ENCODE assay signal across 18 cellular contexts in genomic region chr1:151406176-151406575, GRCh38. TPM values are rescaled to one million over a fixed set of nuclear protein-coding genes. Genes with fewer than 3 reads are reported as not detected.
DNase-seq lines count a peak whose midpoint lies in the region; ATAC-seq and TF ChIP-seq lines count a peak whose summit lies in the region.
"Had no signal": no experiment of that assay in that cellular context is flagged by ENCODE, and none has a peak within 500 bp of the region (broad histone marks: within the 10 kb centered on the region; RNA-seq: fewer than 3 reads in every experiment).

No MANE protein-coding gene starts in this region.

- WGBS in SK-N-SH (ENCODE audit: low lambda C conversion rate), result 91% methylated on average over 8 of the region's 8 CpGs
- 75% methylated on average over 8 of the region's 8 CpGs for WGBS in prostate gland

- peaks cover 7% of the 10 kb centered on the region for H3K4me1 Mint-ChIP-seq in nephron progenitor cell
- H3K4me1 Mint-ChIP-seq in effector memory CD8-positive, alpha-beta T cell (ENCODE audit: low read depth in 2 of 2), result peaks cover 1 to 3% of the 10 kb centered on the region in 2 donors
- H3K4me1 Mint-ChIP-seq: CD14-positive monocyte had no signal

- no peaks in the 10 kb centered on the region for H3K9me3 Mint-ChIP-seq in nephron progenitor cell
- H3K9me3 Mint-ChIP-seq in effector memory CD8-positive, alpha-beta T cell, result no peaks in the 10 kb centered on the region
- H3K9me3 Mint-ChIP-seq: CD14-positive monocyte had no signal

- CTCF ChIA-PET in SK-N-SH (lab: Yijun Ruan, JAX), result interaction anchor here (0.9 to 1.2 kb wide), 2 partner anchors 105 kb away, joined by 3 read pairs; no protein-coding TSS in a partner anchor

- no peak overlapping the region for H3K4me3 Mint-ChIP-seq in nephron progenitor cell
- no peak overlapping the region for H3K4me3 Mint-ChIP-seq in effector memory CD8-positive, alpha-beta T cell
- H3K4me3 Mint-ChIP-seq: CD14-positive monocyte had no signal

- ATAC-seq in effector memory CD8-positive, alpha-beta T cell (replicated peaks), result no peak
- ATAC-seq: HepG2 had no signal

- H3K4me1 ChIP-seq in SK-N-SH (ENCODE audit: control insufficient read depth in 1 of 2, insufficient read depth in 2 of 2, low read depth in 1 of 2, low read length in 1 of 2) (peaks cover 2 to 5% of the 10 kb centered on the region in 2 experiments; a peak in 2 of 4 replicates), prostate gland (replicated peaks) (no peaks in the 10 kb centered on the region)

- TF ChIP-seq EP300 in SK-N-SH (IDR thresholded peaks at IDR 0.05; ENCODE audit: borderline replicate concordance in 1 of 2, low read depth in 1 of 2, low read length in 1 of 2), result no peak

- no peak overlapping the region for H2AFZ ChIP-seq in SK-N-SH (ENCODE audit: low read depth)

- H3K27me3 ChIP-seq in SK-N-SH (ENCODE audit: insufficient read depth) (no peaks in the 10 kb centered on the region), prostate gland (replicated peaks; ENCODE audit: insufficient read depth) (no peaks in the 10 kb centered on the region)

- no peaks in the 10 kb centered on the region for H3K9me3 ChIP-seq in SK-N-SH
- no peaks in the 10 kb centered on the region for H3K9me3 ChIP-seq in prostate gland

- H3K9me2 ChIP-seq in SK-N-SH, result no peaks in the 10 kb centered on the region

- H3K27me3 Mint-ChIP-seq in nephron progenitor cell (ENCODE audit: low read depth, poor library complexity), result peaks cover 6% of the 10 kb centered on the region
- H3K27me3 Mint-ChIP-seq in effector memory CD8-positive, alpha-beta T cell, result no peaks in the 10 kb centered on the region

- peak overlapping the region; percentile 30 for H3K27ac Mint-ChIP-seq in nephron progenitor cell
- H3K27ac Mint-ChIP-seq in effector memory CD8-positive, alpha-beta T cell, result no peak overlapping the region

- peaks cover 33% of the 10 kb centered on the region for H3F3A ChIP-seq in SK-N-SH (replicated peaks; ENCODE audit: insufficient read depth)

- POLR2A ChIA-PET in SK-N-SH (lab: Yijun Ruan, JAX), result interaction anchor here (0.6 kb wide), 1 partner anchor 134 kb away, joined by 3 read pairs; the partner anchor contains the start of gene TUFT1

- TF ChIP-seq POLR2A in prostate gland (IDR thresholded peaks at IDR 0.05), result no peak

- in situ Hi-C loops in SK-MEL-5 (cut with HindIII; ENCODE audit: low pct_unique_long_range_greater_than_20kb, low sequenced_read_pairs), result no loop called here

- no peak for TF ChIP-seq RAD21 in SK-N-SH (IDR thresholded peaks at IDR 0.05; ENCODE audit: low read length)

- H3K79me2 ChIP-seq in SK-N-SH (ENCODE audit: insufficient read depth), result peaks cover 12% of the 10 kb centered on the region

- intact Hi-C loops in prostate gland (cut with DNase I), result no loop called here

- H3K27ac ChIP-seq in cingulate gyrus (ENCODE audit: low read depth, low read length) (peak overlapping the region; percentile 20), temporal lobe (ENCODE audit: low read depth, low read length) (peak overlapping the region; percentile 30), SK-N-SH (ENCODE audit: low read depth in 2 of 2, low read length in 1 of 2) (no peak overlapping the region), prostate gland (no peak overlapping the region)

- H3K36me3 ChIP-seq in SK-N-SH (replicated peaks in 1 of 2; ENCODE audit: control insufficient read depth in 1 of 2, insufficient read depth in 2 of 2, low read length in 1 of 2), result peaks cover 59 to 92% of the 10 kb centered on the region in 2 experiments
- peaks cover 14 to 20% of the 10 kb centered on the region in 2 donors for H3K36me3 ChIP-seq in prostate gland

- peaks cover 1% of the 10 kb centered on the region for H4K20me1 ChIP-seq in SK-N-SH (ENCODE audit: insufficient read depth)

- H3K4me2 ChIP-seq in SK-N-SH, result no peak overlapping the region

- H3K36me3 Mint-ChIP-seq in nephron progenitor cell (ENCODE audit: low read depth), result peaks cover 76% of the 10 kb centered on the region
- H3K36me3 Mint-ChIP-seq in effector memory CD8-positive, alpha-beta T cell (ENCODE audit: insufficient read depth), result peaks cover 64% of the 10 kb centered on the region

- H3K9ac ChIP-seq in SK-N-SH, result no peak overlapping the region

- DNase-seq in SK-MEL-5 (ENCODE audit: low read depth, low spot score) (peak; percentile 87), nephron progenitor cell (no peak), SK-N-SH (no peak), prostate gland (ENCODE audit: low spot score) (no peak)
- DNase-seq in effector memory CD8-positive, alpha-beta T cell, result no peak
- DNase-seq: COR-L47, DMS153, H7, KG1, NCI-H1048, NCI-H146, NCI-H2081, NCI-H524 had no signal

- no peak overlapping the region for H3K4me3 ChIP-seq in SK-N-SH (ENCODE audit: low read depth in 2 of 2, low read length in 1 of 2)
- no peak overlapping the region for H3K4me3 ChIP-seq in prostate gland

- TF ChIP-seq CTCF in nephron progenitor cell (IDR thresholded peaks at IDR 0.05) (no peak), SK-N-SH (IDR thresholded peaks at IDR 0.05) (no peak), prostate gland (IDR thresholded peaks at IDR 0.05) (no peak)

TF ChIP-seq in SK-N-SH, 30 proteins besides CTCF, POLR2A, EP300 and RAD21 (continues in another document):
- TF ChIP-seq PBX3 (IDR thresholded peaks at IDR 0.05) (no peak), JUND (IDR thresholded peaks at IDR 0.05) (no peak), SIN3A (IDR thresholded peaks at IDR 0.05; ENCODE audit: borderline replicate concordance, low read depth, low read length) (no peak), USF2 (IDR thresholded peaks at IDR 0.05; ENCODE audit: borderline replicate concordance, low read depth, low read length) (no peak), NFIC (IDR thresholded peaks at IDR 0.05; ENCODE audit: borderline replicate concordance) (no peak), GABPA (IDR thresholded peaks at IDR 0.05; ENCODE audit: low read depth) (no peak), TAF1 (IDR thresholded peaks at IDR 0.05; ENCODE audit: borderline replicate concordance, low read depth, low read length) (no peak), MEF2A (IDR thresholded peaks at IDR 0.05; ENCODE audit: borderline replicate concordance, low read depth) (no peak), USF1 (IDR thresholded peaks at IDR 0.05; ENCODE audit: borderline replicate concordance, low read depth) (no peak), GATA2 (CRISPR knock-in tag; IDR thresholded peaks at IDR 0.05) (no peak), SMC3 (IDR thresholded peaks at IDR 0.05; ENCODE audit: low read depth, low read length) (no peak)

RNA-seq across cellular contexts. Expression of gene PSMB4, which starts 6.8 kb away (rescaled TPM):
- 940 and 1,049 TPM in 2 replicates for total RNA-seq in SK-MEL-5 (2014; rRNA removed; shearing (Covaris generic))
- polyA plus RNA-seq in SK-MEL-5 (2015; cell fraction: cytosol; rRNA removed), result 665 and 697 TPM in 2 replicates
- 1,086 and 1,191 TPM in 2 replicates for polyA plus RNA-seq in SK-MEL-5 (2015; cell fraction: nucleus; rRNA removed)
- total RNA-seq in temporal lobe (168 TPM), prostate gland (100 to 1,000 TPM; 229 to 275 TPM)
- 716 and 754 TPM in 2 replicates for polyA plus RNA-seq in SK-N-SH (2012; rRNA removed)
- 531 and 586 TPM in 2 replicates for polyA plus RNA-seq in SK-N-SH (2012; cell fraction: cytosol; rRNA removed)
- 941 and 989 TPM in 2 replicates for polyA plus RNA-seq in SK-N-SH (2012; cell fraction: nucleus; rRNA removed)

RNA-seq across cellular contexts. Expression of gene SELENBP1, which starts 33.7 kb away (rescaled TPM):
- total RNA-seq in SK-MEL-5 (2014; rRNA removed; shearing (Covaris generic)), result 1.4 and 2.6 TPM in 2 replicates
- 1.3 and 3.9 TPM in 2 replicates for polyA plus RNA-seq in SK-MEL-5 (2015; cell fraction: cytosol; rRNA removed)
- 5.8 and 8.3 TPM in 2 replicates for polyA plus RNA-seq in SK-MEL-5 (2015; cell fraction: nucleus; rRNA removed)
- 5.7 TPM for total RNA-seq in temporal lobe
- 0.11 and 0.16 TPM in 2 replicates for polyA plus RNA-seq in SK-N-SH (2012; rRNA removed)
- 0.12 and 0.17 TPM in 2 replicates for polyA plus RNA-seq in SK-N-SH (2012; cell fraction: cytosol; rRNA removed)
- polyA plus RNA-seq in SK-N-SH (2012; cell fraction: nucleus; rRNA removed), result 0.30 and 0.35 TPM in 2 replicates
- total RNA-seq in prostate gland, result 100 to 1,000 TPM; 104 to 108 TPM
- total RNA-seq: A673 had no signal

RNA-seq across cellular contexts. Expression of gene POGZ, which starts 53.1 kb away (rescaled TPM):
- 25.3 and 25.5 TPM in 2 replicates for total RNA-seq in SK-MEL-5 (2014; rRNA removed; shearing (Covaris generic))
- 33.3 and 51.0 TPM in 2 replicates for polyA plus RNA-seq in SK-MEL-5 (2015; cell fraction: cytosol; rRNA removed)
- 239 and 241 TPM in 2 replicates for polyA plus RNA-seq in SK-MEL-5 (2015; cell fraction: nucleus; rRNA removed)
- total RNA-seq in temporal lobe, result 50.4 TPM
- 23.9 and 30.2 TPM in 2 replicates for polyA plus RNA-seq in SK-N-SH (2012; rRNA removed)
- 11.7 and 14.0 TPM in 2 replicates for polyA plus RNA-seq in SK-N-SH (2012; cell fraction: cytosol; rRNA removed)
- polyA plus RNA-seq in SK-N-SH (2012; cell fraction: nucleus; rRNA removed), result 114 and 159 TPM in 2 replicates
- total RNA-seq in prostate gland, result 100 to 1,000 TPM in 1 of 2 donors, 10 to 100 TPM in 1; 34.5 to 126 TPM

RNA-seq across cellular contexts. Expression of gene RFX5, which starts 59.1 kb away (rescaled TPM):
- total RNA-seq in SK-MEL-5 (2014; rRNA removed; shearing (Covaris generic)), result 102 and 125 TPM in 2 replicates
- 83.4 and 86.1 TPM in 2 replicates for polyA plus RNA-seq in SK-MEL-5 (2015; cell fraction: cytosol; rRNA removed)
- polyA plus RNA-seq in SK-MEL-5 (2015; cell fraction: nucleus; rRNA removed), result 230 and 287 TPM in 2 replicates
- total RNA-seq in temporal lobe, result 15.5 TPM
- 29.1 and 49.0 TPM in 2 replicates for polyA plus RNA-seq in SK-N-SH (2012; rRNA removed)
- polyA plus RNA-seq in SK-N-SH (2012; cell fraction: cytosol; rRNA removed), result 31.1 and 32.7 TPM in 2 replicates
- 70.3 and 111 TPM in 2 replicates for polyA plus RNA-seq in SK-N-SH (2012; cell fraction: nucleus; rRNA removed)
- total RNA-seq in prostate gland, result 10 to 100 TPM; 25.5 to 27.2 TPM

Comparison
In these comparisons a context has a peak if more than half of its experiments do, and no peak if none do; other contexts are left out.
1. H3K27ac ChIP-seq: peak in cingulate gyrus (single experiment) and temporal lobe (single experiment); none in SK-N-SH (0 of 2) and prostate gland (0 of 2).
2. RNA of gene SELENBP1, which starts 33.7 kb away (total RNA-seq): 104 to 108 TPM in prostate gland; 5.7 TPM in temporal lobe (single experiment) and 1.4 to 2.6 TPM in SK-MEL-5; every median in the first group is over 10 times any median in the second.